Comparison of ENCODE assay signal across 9 cellular contexts in the genomic region with DNA sequence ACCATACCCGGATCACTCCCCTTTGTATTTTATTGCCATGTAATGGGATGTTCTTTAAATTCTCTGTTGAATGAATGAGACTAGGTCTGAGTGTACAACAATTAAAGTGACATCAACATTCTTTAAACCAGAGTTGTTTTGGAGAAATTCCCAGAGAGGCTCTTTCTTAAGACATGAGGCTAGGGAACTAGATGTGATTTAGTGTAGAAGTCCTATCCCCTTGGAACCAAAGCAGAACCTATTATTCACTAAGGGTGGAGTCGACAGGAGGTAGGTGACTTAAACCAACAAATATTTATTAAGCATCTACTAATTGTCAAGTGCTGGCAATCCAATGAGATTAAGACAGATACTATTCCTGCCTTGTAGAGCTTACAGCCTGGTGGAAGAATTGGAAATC. TPM values are rescaled to one million over a fixed set of nuclear protein-coding genes. Genes with fewer than 3 reads are reported as not detected.
DNase-seq lines count a peak whose midpoint lies in the region; ATAC-seq and TF ChIP-seq lines count a peak whose summit lies in the region.
"Had no signal": no experiment of that assay in that cellular context is flagged by ENCODE, and none has a peak within 500 bp of the region (broad histone marks: within the 10 kb centered on the region; RNA-seq: fewer than 3 reads in every experiment).

No MANE protein-coding gene starts in this region.

- H3K36me3 Mint-ChIP-seq in activated T-cell treated with anti-CD3 and anti-CD28 coated beads, Interleukin-2, amount 50 U/mL, for 4 hours (ENCODE audit: insufficient read depth) = peaks cover 16% of the 10 kb centered on the region
- H3K36me3 Mint-ChIP-seq in activated naive CD4-positive, alpha-beta T cell treated with anti-CD3 and anti-CD28 coated beads, Interleukin-2, amount 50 U/mL, for 72 hours = peaks cover 15 to 31% of the 10 kb centered on the region in 2 donors

- no peaks in the 10 kb centered on the region for H3K9me3 Mint-ChIP-seq in activated T-cell treated with anti-CD3 and anti-CD28 coated beads, Interleukin-2, amount 50 U/mL, for 4 hours
- H3K9me3 Mint-ChIP-seq in activated naive CD4-positive, alpha-beta T cell treated with anti-CD3 and anti-CD28 coated beads, Interleukin-2, amount 50 U/mL, for 72 hours = no peaks in the 10 kb centered on the region

- peaks cover 41% of the 10 kb centered on the region for H3K4me1 Mint-ChIP-seq in activated T-cell treated with anti-CD3 and anti-CD28 coated beads, Interleukin-2, amount 50 U/mL, for 4 hours (ENCODE audit: low read depth)

- no peak for DNase-seq in activated T-cell treated with anti-CD3 and anti-CD28 coated beads, Interleukin-2, amount 50 U/mL, for 4 hours
- no peak for DNase-seq in activated T-cell treated with anti-CD3 and anti-CD28 coated beads, Interleukin-2, amount 50 U/mL, for 1 hour
- DNase-seq in activated naive CD4-positive, alpha-beta T cell treated with anti-CD3 and anti-CD28 coated beads, Interleukin-2, amount 50 U/mL, for 72 hours (ENCODE audit: low spot score in 2 of 2) = no peak
- no peak for DNase-seq in thoracic aorta (ENCODE audit: low spot score)
- DNase-seq in Ammon's horn (ENCODE audit: low spot score) = no peak
- DNase-seq in HuH-7.5 (ENCODE audit: low spot score) = no peak
- DNase-seq: DMS79 treated with DMSO at 0.1 percent for 48 hours had no signal

- H3K9me3 ChIP-seq in iPS-20b (ENCODE audit: insufficient read depth, low read depth, low read length) = no peaks in the 10 kb centered on the region
- H3K9me3 ChIP-seq in thoracic aorta = no peaks in the 10 kb centered on the region

- TF ChIP-seq CTCF in thoracic aorta (IDR thresholded peaks at IDR 0.05) = no peak

- H3K27ac ChIP-seq in iPS-20b (ENCODE audit: low read length) (no peak overlapping the region), thoracic aorta (no peak overlapping the region)

- H3K27me3 Mint-ChIP-seq in activated T-cell treated with anti-CD3 and anti-CD28 coated beads, Interleukin-2, amount 50 U/mL, for 4 hours (ENCODE audit: low read depth) = no peaks in the 10 kb centered on the region

- peaks cover 3% of the 10 kb centered on the region; the same call in 1 of the 2 replicates for H3K4me1 ChIP-seq in iPS-20b (ENCODE audit: insufficient read depth, low read length)
- H3K4me1 ChIP-seq in thoracic aorta (ENCODE audit: control insufficient read depth in 1 of 2, low read depth in 2 of 2) = peaks cover 0 to 18% of the 10 kb centered on the region in 2 donors

- ATAC-seq in activated T-cell treated with anti-CD3 and anti-CD28 coated beads, Interleukin-2, amount 50 U/mL, for 4 hours = no peak
- no peak for ATAC-seq in activated naive CD4-positive, alpha-beta T cell treated with anti-CD3 and anti-CD28 coated beads, Interleukin-2, amount 50 U/mL, for 72 hours
- ATAC-seq in thoracic aorta (ENCODE audit: insufficient number of reproducible peaks, low FRiP score, low read depth) (no peak), HG03095 (IDR thresholded peaks at IDR 0.05; ENCODE audit: unreplicated experiment) (no peak)

- H3K4me3 Mint-ChIP-seq in activated T-cell treated with anti-CD3 and anti-CD28 coated beads, Interleukin-2, amount 50 U/mL, for 4 hours = peak overlapping the region; percentile 89

- H3K27me3 ChIP-seq in iPS-20b (ENCODE audit: insufficient read depth, low read length) = no peaks in the 10 kb centered on the region
- H3K27me3 ChIP-seq in thoracic aorta (replicated peaks; ENCODE audit: insufficient read depth) = no peaks in the 10 kb centered on the region

- peak overlapping the region; percentile 79 to 95 for H3K27ac Mint-ChIP-seq in activated naive CD4-positive, alpha-beta T cell treated with anti-CD3 and anti-CD28 coated beads, Interleukin-2, amount 50 U/mL, for 72 hours

- H3K36me3 ChIP-seq in iPS-20b (ENCODE audit: insufficient read depth, low read depth, low read length) (peaks cover 51% of the 10 kb centered on the region), thoracic aorta (peaks cover 3% of the 10 kb centered on the region)

- H3K4me3 ChIP-seq in iPS-20b (ENCODE audit: low read length) (peak overlapping the region; percentile 97), thoracic aorta (peak overlapping the region; percentile 82)

- peak overlapping the region; percentile 95; the same call in 1 of the 2 replicates for H3K9ac ChIP-seq in iPS-20b (ENCODE audit: low read depth, low read length)

RNA-seq across cellular contexts. Expression of gene EIF1AX, which starts 1.7 kb away (rescaled TPM):
- 100 to 1,000 TPM; 209 to 326 (median 210) TPM for total RNA-seq in activated T-cell treated with anti-CD3 and anti-CD28 coated beads, Interleukin-2, amount 50 U/mL, for 4 hours
- total RNA-seq in activated naive CD4-positive, alpha-beta T cell treated with anti-CD3 and anti-CD28 coated beads, Interleukin-2, amount 50 U/mL, for 72 hours = 10 to 100 TPM; 45.1 to 84.1 TPM
- total RNA-seq in thoracic aorta = 10 to 100 TPM; 18.8 to 45.4 TPM

RNA-seq across cellular contexts. Expression of gene MAP7D2, which starts 23.3 kb away (rescaled TPM):
- total RNA-seq in activated T-cell treated with anti-CD3 and anti-CD28 coated beads, Interleukin-2, amount 50 U/mL, for 4 hours = 1 to 10 TPM in 1 of 3 donors, under 1 TPM in 2; 0.57 to 2.0 (median 0.66) TPM
- under 1 TPM; 0.18 to 0.25 TPM for total RNA-seq in activated naive CD4-positive, alpha-beta T cell treated with anti-CD3 and anti-CD28 coated beads, Interleukin-2, amount 50 U/mL, for 72 hours
- total RNA-seq in thoracic aorta = under 1 TPM in 1 of 2 donors, not detected in 1; 0.14 TPM
